8 cellular contexts compared by ENCODE assay signal in genomic region chr1:61741682-61742619, GRCh38. TPM values are rescaled to one million over a fixed set of nuclear protein-coding genes. Genes with fewer than 3 reads are reported as not detected.
DNase-seq lines count a peak whose midpoint lies in the region; ATAC-seq lines count a peak whose summit lies in the region.

A gene with protein sequence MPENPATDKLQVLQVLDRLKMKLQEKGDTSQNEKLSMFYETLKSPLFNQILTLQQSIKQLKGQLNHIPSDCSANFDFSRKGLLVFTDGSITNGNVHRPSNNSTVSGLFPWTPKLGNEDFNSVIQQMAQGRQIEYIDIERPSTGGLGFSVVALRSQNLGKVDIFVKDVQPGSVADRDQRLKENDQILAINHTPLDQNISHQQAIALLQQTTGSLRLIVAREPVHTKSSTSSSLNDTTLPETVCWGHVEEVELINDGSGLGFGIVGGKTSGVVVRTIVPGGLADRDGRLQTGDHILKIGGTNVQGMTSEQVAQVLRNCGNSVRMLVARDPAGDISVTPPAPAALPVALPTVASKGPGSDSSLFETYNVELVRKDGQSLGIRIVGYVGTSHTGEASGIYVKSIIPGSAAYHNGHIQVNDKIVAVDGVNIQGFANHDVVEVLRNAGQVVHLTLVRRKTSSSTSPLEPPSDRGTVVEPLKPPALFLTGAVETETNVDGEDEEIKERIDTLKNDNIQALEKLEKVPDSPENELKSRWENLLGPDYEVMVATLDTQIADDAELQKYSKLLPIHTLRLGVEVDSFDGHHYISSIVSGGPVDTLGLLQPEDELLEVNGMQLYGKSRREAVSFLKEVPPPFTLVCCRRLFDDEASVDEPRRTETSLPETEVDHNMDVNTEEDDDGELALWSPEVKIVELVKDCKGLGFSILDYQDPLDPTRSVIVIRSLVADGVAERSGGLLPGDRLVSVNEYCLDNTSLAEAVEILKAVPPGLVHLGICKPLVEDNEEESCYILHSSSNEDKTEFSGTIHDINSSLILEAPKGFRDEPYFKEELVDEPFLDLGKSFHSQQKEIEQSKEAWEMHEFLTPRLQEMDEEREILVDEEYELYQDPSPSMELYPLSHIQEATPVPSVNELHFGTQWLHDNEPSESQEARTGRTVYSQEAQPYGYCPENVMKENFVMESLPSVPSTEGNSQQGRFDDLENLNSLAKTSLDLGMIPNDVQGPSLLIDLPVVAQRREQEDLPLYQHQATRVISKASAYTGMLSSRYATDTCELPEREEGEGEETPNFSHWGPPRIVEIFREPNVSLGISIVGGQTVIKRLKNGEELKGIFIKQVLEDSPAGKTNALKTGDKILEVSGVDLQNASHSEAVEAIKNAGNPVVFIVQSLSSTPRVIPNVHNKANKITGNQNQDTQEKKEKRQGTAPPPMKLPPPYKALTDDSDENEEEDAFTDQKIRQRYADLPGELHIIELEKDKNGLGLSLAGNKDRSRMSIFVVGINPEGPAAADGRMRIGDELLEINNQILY (N-terminal part only) (plus strand): TSS chr1:61742480. CDS start chr1:61762893, 20,413 bp downstream.

- peak within 1 kb of the TSS; percentile 84 to 93 (median 92) for H3K4me3 Mint-ChIP-seq in T-cell

- CTCF ChIA-PET in T-cell (lab: Charles Lee), result no interaction called here

- H3K36me3 Mint-ChIP-seq in T-cell, result no peaks in the 10 kb centered on the region

- peak; percentile 50 for DNase-seq in Caki2 (ENCODE audit: low read depth)
- peak; percentile 92 for DNase-seq in HT-29 (ENCODE audit: low spot score)
- peak; percentile 31 to 72 (median 60) for DNase-seq in T-cell
- peak; percentile 62 for DNase-seq in astrocyte of the hippocampus (ENCODE audit: low read depth, low spot score)
- DNase-seq in OCI-M1 (lab: John Stamatoyannopoulos, UW), result no peak

- POLR2A ChIA-PET in T-cell (lab: Charles Lee), result no interaction called here

- peak; percentile 79 for ATAC-seq in GM19468 (IDR thresholded peaks at IDR 0.05; ENCODE audit: extremely low read depth, unreplicated experiment)
- peak; percentile 89 to 93 (median 92) for ATAC-seq in T-cell (replicated peaks in 1 of 4)

- peak within 1 kb of the TSS; percentile 88 for H3K4me3 ChIP-seq in iPS-18c (ENCODE audit: insufficient read depth, low read depth, low read length)
- H3K4me3 ChIP-seq in skin epidermis, result peak within 1 kb of the TSS; percentile 71 to 91 (median 81)

- peak within 1 kb of the TSS; percentile 94 to 95 for H3K27ac Mint-ChIP-seq in T-cell

- H3K27me3 Mint-ChIP-seq in T-cell, result no peaks in the 10 kb centered on the region

- no peaks in the 10 kb centered on the region for H3K9me3 ChIP-seq in iPS-18c (ENCODE audit: control insufficient read depth, insufficient read depth, low read length)

- peak within 1 kb of the TSS; percentile 76 to 98 (median 91) for H3K27ac ChIP-seq in skin epidermis

- in situ Hi-C loops in Caki2 (cut with HindIII; ENCODE audit: low pct_unique_long_range_greater_than_20kb, low sequenced_read_pairs), result no loop called here

- peaks cover 32 to 33% (median 32%) of the 10 kb centered on the region in 3 donors for H3K4me1 Mint-ChIP-seq in T-cell

- no peaks in the 10 kb centered on the region for H3K9me3 Mint-ChIP-seq in T-cell

RNA-seq across cellular contexts. Expression of the gene that starts here (rescaled TPM):
- 40.0 and 55.1 TPM in 2 replicates for total RNA-seq in Caki2 (2014; rRNA removed; shearing (Covaris generic); ENCODE audit: low replicate concordance)
- total RNA-seq in HT-29 (2014; rRNA removed; shearing (Covaris generic)), result 28.3 and 33.8 TPM in 2 replicates
- 10 to 100 TPM; 31.3 to 65.3 (median 35.7) TPM for total RNA-seq in T-cell
